Comparison of ENCODE assay signal across 9 cellular contexts in the genomic region with DNA sequence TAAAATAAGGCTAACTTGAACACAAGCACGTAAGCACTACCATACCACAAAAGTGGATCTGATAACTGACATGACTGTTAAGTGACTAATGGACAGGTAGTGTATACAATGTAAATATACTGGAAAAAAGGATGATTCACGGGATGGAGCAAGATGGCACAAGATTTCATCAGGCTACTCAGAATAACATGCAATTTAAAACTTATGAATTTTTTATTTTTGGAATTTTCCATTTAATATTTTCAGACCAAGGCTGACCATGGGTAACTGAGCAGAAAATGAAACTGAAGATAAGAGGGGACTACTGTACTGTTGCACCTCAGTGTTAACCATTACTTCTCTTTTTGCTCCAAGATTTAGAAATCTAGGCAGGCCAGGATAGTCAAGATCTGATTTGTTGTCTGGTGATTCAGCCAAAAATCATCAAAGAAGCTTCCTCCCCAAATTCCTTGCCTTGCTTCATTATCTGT. TPM values are rescaled to one million over a fixed set of nuclear protein-coding genes. Genes with fewer than 3 reads are reported as not detected.
A peak's percentile ranks its signal among the peaks of the same experiment; 100 is the strongest.
DNase-seq lines count a peak whose midpoint lies in the region; ATAC-seq and TF ChIP-seq lines count a peak whose summit lies in the region.
"Had no signal": no experiment of that assay in that cellular context is flagged by ENCODE, and none has a peak within 500 bp of the region (broad histone marks: within the 10 kb centered on the region; RNA-seq: fewer than 3 reads in every experiment).

No MANE protein-coding gene starts in this region.

- no peaks in the 10 kb centered on the region for H3K79me2 ChIP-seq in osteoblast (ENCODE audit: insufficient read depth, low read length)

- no peaks in the 10 kb centered on the region for H3K27me3 ChIP-seq in adipocyte (replicated peaks; ENCODE audit: control insufficient read depth, insufficient read depth, low read length)
- H3K27me3 ChIP-seq in osteoblast (ENCODE audit: insufficient read depth, low read length) = no peaks in the 10 kb centered on the region
- no peaks in the 10 kb centered on the region for H3K27me3 ChIP-seq in SJCRH30

- H3K36me3 ChIP-seq in adipocyte (ENCODE audit: control insufficient read depth, insufficient read depth, low read length, severe bottlenecking) (no peaks in the 10 kb centered on the region), osteoblast (ENCODE audit: insufficient read depth, low read length) (no peaks in the 10 kb centered on the region), SJCRH30 (no peaks in the 10 kb centered on the region)

- ATAC-seq in GM19035 (IDR thresholded peaks at IDR 0.05; ENCODE audit: unreplicated experiment) (peak; percentile 81), HG03025 (IDR thresholded peaks at IDR 0.05; ENCODE audit: low FRiP score, unreplicated experiment) (peak; percentile 53)

- H3K4me2 ChIP-seq in osteoblast (ENCODE audit: insufficient read depth, low read length) = peak overlapping the region; percentile 38

- peaks cover 13% of the 10 kb centered on the region for H3K4me1 ChIP-seq in adipocyte (ENCODE audit: control insufficient read depth, insufficient read depth, low read length)
- peaks cover 23% of the 10 kb centered on the region for H3K4me1 ChIP-seq in osteoblast (ENCODE audit: insufficient read depth, low read length)
- no peaks in the 10 kb centered on the region for H3K4me1 ChIP-seq in SJCRH30

- H2AFZ ChIP-seq in osteoblast (ENCODE audit: low read length) = no peak overlapping the region

- peak overlapping the region; percentile 51 for H3K27ac ChIP-seq in osteoblast (ENCODE audit: low read depth, low read length)
- H3K27ac ChIP-seq in SJCRH30 = no peak overlapping the region

- DNase-seq in adipocyte (ENCODE audit: low read depth) (peak; percentile 59), osteoblast (ENCODE audit: insufficient read length, low spot score, missing footprints) (no peak), SJCRH30 (no peak), activated gamma-delta T cell treated with Interleukin-2 at 50 U/mL for 16 hours (no peak)
- no peak for DNase-seq in activated effector memory CD4-positive, alpha-beta T cell treated with anti-CD3 and anti-CD28 coated beads, Interleukin-2, amount 50 U/mL, for 16 hours
- no peak for DNase-seq in stimulated activated CD8-positive, alpha-beta memory T cell treated with anti-CD3 and anti-CD28 coated beads, Interleukin-4, amount 100 ng/mL, for 48 hours
- DNase-seq: NCI-H2171 had no signal

- H3K9ac ChIP-seq in adipocyte (ENCODE audit: low read length) = peak overlapping the region; percentile 35

- no peak overlapping the region for H3K4me3 ChIP-seq in adipocyte (ENCODE audit: low read length)
- no peak overlapping the region for H3K4me3 ChIP-seq in osteoblast (ENCODE audit: insufficient read depth, low read length)
- H3K4me3 ChIP-seq in SJCRH30 = no peak overlapping the region

- no peaks in the 10 kb centered on the region for H4K20me1 ChIP-seq in osteoblast (ENCODE audit: insufficient read depth, low read length)

- TF ChIP-seq CTCF in osteoblast (IDR thresholded peaks at IDR 0.05; ENCODE audit: extremely low read depth, low read depth, low read length) = no peak

- H3K9me3 ChIP-seq in adipocyte (ENCODE audit: control insufficient read depth, low read length) = no peaks in the 10 kb centered on the region
- no peaks in the 10 kb centered on the region for H3K9me3 ChIP-seq in osteoblast (ENCODE audit: low read depth, low read length)
- H3K9me3 ChIP-seq in SJCRH30 (replicated peaks) = no peaks in the 10 kb centered on the region

RNA-seq across cellular contexts. Expression of a gene that starts 45.4 kb away (rescaled TPM):
- total RNA-seq in osteoblast = 47.8 and 48.6 TPM in 2 replicates
- 47.2 and 49.9 TPM in 2 replicates for total RNA-seq in SJCRH30 (2014; rRNA removed; shearing (Covaris generic))
